ENCODE assay signal across 8 cellular contexts in the genomic region with DNA sequence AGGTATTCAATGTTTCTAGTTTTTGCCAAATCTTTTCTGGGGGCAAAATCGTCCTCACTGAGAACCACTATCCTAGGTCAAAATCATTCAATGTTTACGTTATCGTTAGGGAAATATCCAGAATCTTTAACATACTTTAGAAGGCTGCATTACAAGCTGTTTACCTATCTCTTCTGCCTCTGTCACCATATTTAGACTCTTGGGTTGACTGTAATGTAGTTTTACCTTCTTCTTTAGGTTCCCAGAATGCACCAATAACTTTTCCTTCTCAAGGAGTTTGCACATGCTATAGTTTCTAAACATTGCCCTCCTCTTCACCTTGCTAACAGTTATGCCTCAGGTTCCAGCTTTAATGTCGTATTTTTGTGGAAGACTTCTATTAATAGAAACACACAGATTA.
"Had no signal": no experiment of that assay in that cellular context is flagged by ENCODE, and none has a peak within 500 bp of the region (broad histone marks: within the 10 kb centered on the region; RNA-seq: fewer than 3 reads in every experiment).

No MANE protein-coding gene starts in this region.

- H3K4me1 ChIP-seq: HAP-1 had no signal

- H3K27ac ChIP-seq: GM23248 had no signal

- H3K9me3 ChIP-seq: HAP-1 had no signal

- ATAC-seq: HCT116 had no signal

- H3K4me3 ChIP-seq: GM23248, HAP-1 had no signal

- FAIRE-seq: HTR-8/SVneo had no signal

- DNase-seq: GM23248, GOT3, H7, HFFc6, KG1 had no signal

- H3K36me3 ChIP-seq: HAP-1 had no signal

- H2AFZ ChIP-seq: GM23248 had no signal

- H3K9ac ChIP-seq: GM23248 had no signal
